ENCODE assay signal across 1 cellular context in the genomic region with DNA sequence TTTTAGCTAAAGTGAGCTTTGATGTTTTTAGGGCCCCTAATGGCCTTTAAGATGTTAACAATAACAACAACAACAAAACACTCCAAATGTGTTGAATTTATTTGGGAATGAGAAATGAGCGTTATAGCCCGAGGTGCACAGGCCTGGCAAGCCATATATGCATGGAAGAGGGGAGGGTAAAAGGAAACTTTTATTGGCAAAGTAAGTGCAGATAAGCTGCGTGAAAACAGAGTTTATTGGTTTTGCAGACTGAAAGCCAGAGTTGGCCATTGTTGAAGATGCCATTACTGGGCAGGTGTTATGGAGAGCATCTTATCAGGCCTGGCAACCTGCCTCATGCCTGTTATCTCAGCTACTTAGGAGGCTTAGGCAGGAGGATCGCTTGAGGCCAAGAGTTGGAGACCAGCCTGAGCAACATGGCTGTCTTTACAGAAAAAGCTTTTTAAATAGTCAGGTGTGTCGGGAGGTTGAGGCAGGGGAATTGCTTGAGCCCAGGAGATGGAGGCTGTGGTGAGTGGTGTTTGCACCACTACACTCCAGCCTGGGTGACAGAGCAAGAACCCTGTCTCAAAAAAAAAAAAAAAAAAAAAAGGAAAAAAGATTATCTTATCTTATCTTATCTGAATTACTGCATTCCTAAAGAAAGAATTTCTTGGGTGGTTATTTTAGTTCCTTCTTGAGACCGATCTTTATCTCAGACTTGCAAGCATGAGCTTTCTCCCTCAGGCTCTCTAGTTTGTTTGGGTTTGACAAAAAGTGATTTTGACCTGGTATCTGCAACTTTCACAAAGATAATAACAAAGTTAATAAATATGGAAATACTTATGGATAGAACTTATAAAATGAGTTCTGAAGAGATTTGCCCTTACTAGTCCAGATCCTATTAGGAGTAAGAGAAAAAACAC.
TF ChIP-seq lines count a peak whose summit lies in the region.

No MANE protein-coding gene starts in this region.

TF ChIP-seq in HCT116, 20 proteins besides CTCF, POLR2A, EP300 and RAD21 (continued from another document):
- TF ChIP-seq, protein P1, sequence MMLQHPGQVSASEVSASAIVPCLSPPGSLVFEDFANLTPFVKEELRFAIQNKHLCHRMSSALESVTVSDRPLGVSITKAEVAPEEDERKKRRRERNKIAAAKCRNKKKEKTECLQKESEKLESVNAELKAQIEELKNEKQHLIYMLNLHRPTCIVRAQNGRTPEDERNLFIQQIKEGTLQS (IDR thresholded peaks at IDR 0.05): no peak
- TF ChIP-seq ELF1 (IDR thresholded peaks at IDR 0.05; ENCODE audit: borderline replicate concordance, low read depth): no peak
- no peak for TF ChIP-seq SP1 (IDR thresholded peaks at IDR 0.05; ENCODE audit: low read depth)
- TF ChIP-seq, protein P2, sequence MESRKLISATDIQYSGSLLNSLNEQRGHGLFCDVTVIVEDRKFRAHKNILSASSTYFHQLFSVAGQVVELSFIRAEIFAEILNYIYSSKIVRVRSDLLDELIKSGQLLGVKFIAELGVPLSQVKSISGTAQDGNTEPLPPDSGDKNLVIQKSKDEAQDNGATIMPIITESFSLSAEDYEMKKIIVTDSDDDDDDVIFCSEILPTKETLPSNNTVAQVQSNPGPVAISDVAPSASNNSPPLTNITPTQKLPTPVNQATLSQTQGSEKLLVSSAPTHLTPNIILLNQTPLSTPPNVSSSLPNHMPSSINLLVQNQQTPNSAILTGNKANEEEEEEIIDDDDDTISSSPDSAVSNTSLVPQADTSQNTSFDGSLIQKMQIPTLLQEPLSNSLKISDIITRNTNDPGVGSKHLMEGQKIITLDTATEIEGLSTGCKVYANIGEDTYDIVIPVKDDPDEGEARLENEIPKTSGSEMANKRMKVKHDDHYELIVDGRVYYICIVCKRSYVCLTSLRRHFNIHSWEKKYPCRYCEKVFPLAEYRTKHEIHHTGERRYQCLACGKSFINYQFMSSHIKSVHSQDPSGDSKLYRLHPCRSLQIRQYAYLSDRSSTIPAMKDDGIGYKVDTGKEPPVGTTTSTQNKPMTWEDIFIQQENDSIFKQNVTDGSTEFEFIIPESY (IDR thresholded peaks at IDR 0.05; ENCODE audit: extremely low read depth, insufficient replicate concordance, low read length): no peak
- TF ChIP-seq YY1 (IDR thresholded peaks at IDR 0.05; ENCODE audit: extremely low read depth, insufficient replicate concordance, low read depth, low read length): no peak
- no peak for TF ChIP-seq EGR1 (IDR thresholded peaks at IDR 0.05; ENCODE audit: low read depth)
- TF ChIP-seq ZNF274 (IDR thresholded peaks at IDR 0.05; ENCODE audit: low read depth, low read length): no peak
- no peak for TF ChIP-seq EZH2 (IDR thresholded peaks at IDR 0.05)
- no peak for TF ChIP-seq JUND (IDR thresholded peaks at IDR 0.05)
- no peak for TF ChIP-seq SIN3A (IDR thresholded peaks at IDR 0.05; ENCODE audit: low read depth)
- no peak for TF ChIP-seq FOSL1 (IDR thresholded peaks at IDR 0.05; ENCODE audit: low read depth)
- TF ChIP-seq TCF7L2 (IDR thresholded peaks at IDR 0.05; ENCODE audit: borderline replicate concordance, extremely low read depth, insufficient read depth, insufficient read length): no peak
